In the genomic region with DNA sequence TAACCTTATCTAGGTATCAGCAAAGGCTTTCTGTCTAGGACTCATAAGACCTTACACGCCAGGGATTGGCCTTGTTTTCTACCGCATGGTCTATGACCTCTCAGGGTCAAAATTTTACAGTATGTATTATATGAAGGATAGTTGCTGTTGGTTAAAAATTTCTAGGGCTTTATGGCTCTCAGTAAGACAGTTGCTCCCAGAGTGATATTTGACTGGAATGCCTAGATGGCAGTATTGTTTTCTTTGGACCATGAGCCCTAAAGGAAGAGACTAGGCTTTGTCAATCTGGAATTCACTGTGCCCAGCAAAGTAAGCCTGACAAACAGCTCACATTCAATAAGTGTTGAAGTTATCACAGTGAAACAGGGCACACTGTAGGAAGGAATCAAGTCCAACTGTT, we compare ENCODE assay signal across 1 cellular context.
TF ChIP-seq lines count a peak whose summit lies in the region.

No MANE protein-coding gene starts in this region.

TF ChIP-seq in WTC11, 78 proteins besides CTCF, POLR2A, EP300 and RAD21 (continued from another document):
- TF ChIP-seq, protein P1, sequence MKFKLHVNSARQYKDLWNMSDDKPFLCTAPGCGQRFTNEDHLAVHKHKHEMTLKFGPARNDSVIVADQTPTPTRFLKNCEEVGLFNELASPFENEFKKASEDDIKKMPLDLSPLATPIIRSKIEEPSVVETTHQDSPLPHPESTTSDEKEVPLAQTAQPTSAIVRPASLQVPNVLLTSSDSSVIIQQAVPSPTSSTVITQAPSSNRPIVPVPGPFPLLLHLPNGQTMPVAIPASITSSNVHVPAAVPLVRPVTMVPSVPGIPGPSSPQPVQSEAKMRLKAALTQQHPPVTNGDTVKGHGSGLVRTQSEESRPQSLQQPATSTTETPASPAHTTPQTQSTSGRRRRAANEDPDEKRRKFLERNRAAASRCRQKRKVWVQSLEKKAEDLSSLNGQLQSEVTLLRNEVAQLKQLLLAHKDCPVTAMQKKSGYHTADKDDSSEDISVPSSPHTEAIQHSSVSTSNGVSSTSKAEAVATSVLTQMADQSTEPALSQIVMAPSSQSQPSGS (CRISPR knock-in tag; IDR thresholded peaks at IDR 0.05; ENCODE audit: borderline replicate concordance, low read depth), result no peak
- no peak for TF ChIP-seq JUN (CRISPR knock-in tag; IDR thresholded peaks at IDR 0.05)
